17 cellular contexts compared by ENCODE assay signal in genomic region chr7:102009628-102010027, GRCh38.
A peak's percentile ranks its signal among the peaks of the same experiment; 100 is the strongest.
DNase-seq lines count a peak whose midpoint lies in the region; ATAC-seq and TF ChIP-seq lines count a peak whose summit lies in the region.
"Had no signal": no experiment of that assay in that cellular context is flagged by ENCODE, and none has a peak within 500 bp of the region (broad histone marks: within the 10 kb centered on the region; RNA-seq: fewer than 3 reads in every experiment).

No MANE protein-coding gene starts in this region.

- peak; percentile 5 for DNase-seq in GM23248
- DNase-seq in astrocyte of the hippocampus (ENCODE audit: low read depth, low spot score): peak; percentile 79
- peak; percentile 78 for DNase-seq in iris pigment epithelial cell (ENCODE audit: low read depth)
- DNase-seq in smooth muscle cell (lab: John Stamatoyannopoulos, UW; ENCODE audit: unreplicated experiment): no peak
- no peak for DNase-seq in H4 (ENCODE audit: low spot score)
- no peak for DNase-seq in GM19238 (ENCODE audit: insufficient read length, low spot score)
- DNase-seq: activated CD4-positive, alpha-beta T cell treated with anti-CD3 and anti-CD28 coated beads for 4 hours; activated naive CD8-positive, alpha-beta T cell treated with anti-CD3 and anti-CD28 coated beads, Interleukin-2, amount 50 U/mL, for 24 hours; effector CD8-positive, alpha-beta T cell; H7; KG1; NCI-H1417 treated with DMSO at 0.1 percent for 48 hours; right cardiac atrium; stimulated activated CD4-positive, alpha-beta T cell treated with anti-CD3 and anti-CD28 coated beads, Interleukin-4, amount 100 ng/mL, for 4 hours had no signal

- H2AFZ ChIP-seq in GM23248: no peak overlapping the region
- no peak overlapping the region for H2AFZ ChIP-seq in smooth muscle cell (ENCODE audit: low read depth)

- H3F3A ChIP-seq in GM23248 (ENCODE audit: insufficient read depth): no peaks in the 10 kb centered on the region
- H3F3A ChIP-seq in smooth muscle cell (ENCODE audit: low read depth): peaks cover 18% of the 10 kb centered on the region

- no peaks in the 10 kb centered on the region for H3K9me2 ChIP-seq in GM23248 (ENCODE audit: insufficient read depth)

- no peaks in the 10 kb centered on the region for H3K27me3 ChIP-seq in GM23248 (replicated peaks; ENCODE audit: insufficient read depth)
- no peaks in the 10 kb centered on the region for H3K27me3 ChIP-seq in smooth muscle cell (ENCODE audit: low read depth)

- H3K79me2 ChIP-seq in GM23248 (ENCODE audit: insufficient read depth): no peaks in the 10 kb centered on the region
- H3K79me2 ChIP-seq in smooth muscle cell (ENCODE audit: low read depth): peaks cover 55% of the 10 kb centered on the region

- H3K4me2 ChIP-seq in GM23248 (ENCODE audit: unreplicated experiment) (no peak overlapping the region), smooth muscle cell (peak overlapping the region; percentile 67)

- H3K9me3 ChIP-seq in GM23248 (ENCODE audit: low read depth) (no peaks in the 10 kb centered on the region), smooth muscle cell (replicated peaks; ENCODE audit: low read depth) (no peaks in the 10 kb centered on the region)

- in situ Hi-C loops in GM23248 (cut with MboI): no loop called here

- 71 to 74% methylated on average over 5 of the region's 5 CpGs for WGBS in GM23248 (ENCODE audit: low coverage in 1 of 2, low lambda C conversion rate in 2 of 2, missing lambda C conversion rate in 2 of 2), 2 experiments
- 24% methylated on average over 5 of the region's 5 CpGs for WGBS in smooth muscle cell (ENCODE audit: low lambda C conversion rate)

- no peak for ATAC-seq in HG02973 (IDR thresholded peaks at IDR 0.05; ENCODE audit: unreplicated experiment)
- ATAC-seq: activated naive CD8-positive, alpha-beta T cell treated with anti-CD3 and anti-CD28 coated beads, Interleukin-2, amount 50 U/mL, for 24 hours; Panc1; stimulated activated effector memory CD8-positive, alpha-beta T cell treated with anti-CD3 and anti-CD28 coated beads, Interleukin-12 subunit alpha, Interleukin-12 subunit beta, amount 100 ng/mL, for 72 hours had no signal

- H3K4me3 ChIP-seq in GM23248 (no peak overlapping the region), smooth muscle cell (no peak overlapping the region)

- no peak for TF ChIP-seq CTCF in smooth muscle cell (IDR thresholded peaks at IDR 0.05; ENCODE audit: borderline replicate concordance, insufficient read depth, poor library complexity, severe bottlenecking)

- H3K4me1 ChIP-seq in GM23248 (ENCODE audit: insufficient read depth): no peaks in the 10 kb centered on the region
- H3K4me1 ChIP-seq in smooth muscle cell (ENCODE audit: low read depth): no peaks in the 10 kb centered on the region

- H4K20me1 ChIP-seq in GM23248 (ENCODE audit: insufficient read depth) (no peaks in the 10 kb centered on the region), smooth muscle cell (ENCODE audit: low read depth) (peaks cover 56% of the 10 kb centered on the region)

- H3K27ac ChIP-seq in GM23248 (no peak overlapping the region), smooth muscle cell (ENCODE audit: low read depth) (peak overlapping the region; percentile 74)

- no peak overlapping the region for H3K9ac ChIP-seq in GM23248
- H3K9ac ChIP-seq in smooth muscle cell (ENCODE audit: low read depth): no peak overlapping the region

- H3K36me3 ChIP-seq in GM23248 (ENCODE audit: low read depth): no peaks in the 10 kb centered on the region
- no peaks in the 10 kb centered on the region for H3K36me3 ChIP-seq in smooth muscle cell (ENCODE audit: low read depth)

Comparison
In these comparisons a context has a peak if more than half of its experiments do, and no peak if none do; other contexts are left out.
1. DNase-seq: peak in GM23248 (single experiment), astrocyte of the hippocampus (single experiment) and iris pigment epithelial cell (single experiment); none in smooth muscle cell (single experiment), H4 (single experiment) and GM19238 (single experiment).